ENCODE assay signal across 38 cellular contexts in the genomic region with DNA sequence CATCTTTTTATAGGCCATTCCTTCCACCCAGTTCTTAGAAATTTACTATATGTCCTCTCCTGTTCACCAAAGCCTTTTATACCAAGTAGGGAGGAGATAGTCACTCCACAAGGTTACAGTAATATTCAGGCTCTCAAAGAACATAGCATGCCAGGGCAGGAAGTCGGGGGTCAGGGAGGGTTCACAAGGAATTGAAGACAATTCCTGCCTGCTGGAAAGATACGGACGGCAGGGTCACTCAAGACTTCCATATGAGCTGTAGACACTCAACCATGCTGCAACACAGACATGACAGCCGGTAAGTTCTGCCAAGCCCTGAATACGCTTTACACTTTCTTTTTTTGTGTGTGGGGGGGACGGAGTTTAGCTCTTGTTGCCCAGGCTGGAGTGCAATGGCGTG. TPM values are rescaled to one million over a fixed set of nuclear protein-coding genes. Genes with fewer than 3 reads are reported as not detected.
"Had no signal": no experiment of that assay in that cellular context is flagged by ENCODE, and none has a peak within 500 bp of the region (broad histone marks: within the 10 kb centered on the region; RNA-seq: fewer than 3 reads in every experiment).

No MANE protein-coding gene starts in this region.

- H3K27ac ChIP-seq: ascending aorta, breast epithelium, cardiac muscle cell, colonic mucosa, dorsolateral prefrontal cortex, foreskin keratinocyte, gastrocnemius medialis, heart left ventricle, WERI-Rb-1 had no signal

- H3K4me3 Mint-ChIP-seq: activated B cell treated with CpG ODN at 0.5 μM for 24 hours; activated CD4-positive, alpha-beta memory T cell treated with anti-CD3 and anti-CD28 coated beads for 36 hours; activated CD8-positive, alpha-beta memory T cell treated with anti-CD3 and anti-CD28 coated beads, Interleukin-2, amount 10 ng/mL, durations not matched to agents 7 days and 5 days; activated CD8-positive, alpha-beta T cell treated with anti-CD3 and anti-CD28 coated beads, Interleukin-2, amount 10 ng/mL, durations not matched to agents 7 days and 5 days; activated naive CD4-positive, alpha-beta T cell treated with anti-CD3 and anti-CD28 coated beads, Interleukin-2, amount 10 ng/mL, durations not matched to agents 7 days and 5 days; activated naive CD8-positive, alpha-beta T cell treated with anti-CD3 and anti-CD28 coated beads, Interleukin-2, amount 10 ng/mL, durations not matched to agents 7 days and 5 days; activated T-helper 1 cell treated with anti-CD3 and anti-CD28 coated beads, Interleukin-12 subunit alpha, Interleukin-12 subunit beta, Interleukin-2, Interleukin-4 antibody, amounts not matched to agents 30 ng/mL and 10 ng/mL and 1 ng/mL, durations not matched to agents 14 hours and 24 hours and 36 hours; brain; endodermal cell; T-helper 17 cell; T-helper 2 cell treated with Interferon-gamma antibody and Interleukin-4, amounts not matched to agents 5 μg/mL and 100 μg/mL, for 36 hours had no signal

- H3K36me3 ChIP-seq: ascending aorta, breast epithelium, cardiac muscle cell, colonic mucosa, gastrocnemius medialis, heart left ventricle, WERI-Rb-1 had no signal

- H3K4me1 ChIP-seq: ascending aorta, breast epithelium, colonic mucosa, foreskin keratinocyte, heart left ventricle had no signal

- ATAC-seq: activated CD4-positive, CD25-positive, alpha-beta regulatory T cell treated with anti-CD3 and anti-CD28 coated beads, Interleukin-2, amount 50 U/mL, for 24 hours; activated CD8-positive, alpha-beta memory T cell treated with anti-CD3 and anti-CD28 coated beads, Interleukin-2, amount 10 ng/mL, durations not matched to agents 7 days and 5 days; activated CD8-positive, alpha-beta T cell treated with anti-CD3 and anti-CD28 coated beads, Interleukin-2, amount 10 ng/mL, durations not matched to agents 7 days and 5 days; activated naive CD4-positive, alpha-beta T cell treated with anti-CD3 and anti-CD28 coated beads, Interleukin-2, amount 50 U/mL, for 72 hours; esophagus mucosa; foreskin keratinocyte; gastrocnemius medialis; heart left ventricle; T-helper 17 cell had no signal

- DNase-seq: activated B cell treated with CpG ODN at 0.5 μM for 24 hours; activated CD4-positive, alpha-beta memory T cell treated with anti-CD3 and anti-CD28 coated beads for 36 hours; activated CD4-positive, alpha-beta T cell treated with anti-CD3 and anti-CD28 coated beads for 48 hours; activated CD4-positive, alpha-beta T cell treated with anti-CD3 and anti-CD28 coated beads, Interleukin-2, amount 50 U/mL, for 1 hour; activated CD8-positive, alpha-beta memory T cell treated with anti-CD3 and anti-CD28 coated beads, Interleukin-2, amount 10 ng/mL, durations not matched to agents 7 days and 5 days; activated CD8-positive, alpha-beta memory T cell treated with anti-CD3 and anti-CD28 coated beads, Interleukin-2, amount 50 U/mL, for 4 hours; activated CD8-positive, alpha-beta T cell treated with anti-CD3 and anti-CD28 coated beads, Interleukin-2, amount 10 ng/mL, durations not matched to agents 7 days and 5 days; activated gamma-delta T cell; activated naive CD4-positive, alpha-beta T cell; activated naive CD4-positive, alpha-beta T cell treated with anti-CD3 and anti-CD28 coated beads, Interleukin-2, amount 10 ng/mL, durations not matched to agents 7 days and 5 days; activated naive CD8-positive, alpha-beta T cell treated with anti-CD3 and anti-CD28 coated beads, Interleukin-2, amount 10 ng/mL, durations not matched to agents 7 days and 5 days; activated T-cell treated with anti-CD3 and anti-CD28 coated beads, Interleukin-2, amount 50 U/mL, for 1 hour; activated T-cell treated with anti-CD3 and anti-CD28 coated beads, Interleukin-2, amount 50 U/mL, for 48 hours; central memory CD4-positive, alpha-beta T cell; cerebellar nuclear complex; colonic mucosa; dorsolateral prefrontal cortex; effector memory CD4-positive, alpha-beta T cell; foreskin keratinocyte; gastrocnemius medialis; glutamatergic neuron; T-helper 1 cell; T-helper 17 cell; T1000; WERI-Rb-1 had no signal

- H3K9me3 ChIP-seq: ascending aorta, breast epithelium, colonic mucosa, gastrocnemius medialis, heart left ventricle had no signal

- H3K27ac Mint-ChIP-seq: activated B cell treated with CpG ODN at 0.5 μM for 24 hours; activated CD4-positive, alpha-beta memory T cell treated with anti-CD3 and anti-CD28 coated beads for 36 hours; activated CD8-positive, alpha-beta memory T cell treated with anti-CD3 and anti-CD28 coated beads, Interleukin-2, amount 10 ng/mL, durations not matched to agents 7 days and 5 days; activated CD8-positive, alpha-beta T cell treated with anti-CD3 and anti-CD28 coated beads, Interleukin-2, amount 10 ng/mL, durations not matched to agents 7 days and 5 days; activated naive CD4-positive, alpha-beta T cell treated with anti-CD3 and anti-CD28 coated beads, Interleukin-2, amount 10 ng/mL, durations not matched to agents 7 days and 5 days; activated naive CD8-positive, alpha-beta T cell treated with anti-CD3 and anti-CD28 coated beads, Interleukin-2, amount 10 ng/mL, durations not matched to agents 7 days and 5 days; activated T-helper 1 cell treated with anti-CD3 and anti-CD28 coated beads, Interleukin-12 subunit alpha, Interleukin-12 subunit beta, Interleukin-2, Interleukin-4 antibody, amounts not matched to agents 30 ng/mL and 10 ng/mL and 1 ng/mL, durations not matched to agents 14 hours and 24 hours and 36 hours; endodermal cell; T-helper 17 cell; T-helper 2 cell treated with Interferon-gamma antibody and Interleukin-4, amounts not matched to agents 5 μg/mL and 100 μg/mL, for 36 hours had no signal

- H3K36me3 Mint-ChIP-seq: activated CD4-positive, alpha-beta memory T cell treated with anti-CD3 and anti-CD28 coated beads for 36 hours; activated CD8-positive, alpha-beta memory T cell treated with anti-CD3 and anti-CD28 coated beads, Interleukin-2, amount 10 ng/mL, durations not matched to agents 7 days and 5 days; activated naive CD4-positive, alpha-beta T cell treated with anti-CD3 and anti-CD28 coated beads, Interleukin-2, amount 10 ng/mL, durations not matched to agents 7 days and 5 days; activated naive CD4-positive, alpha-beta T cell treated with anti-CD3 and anti-CD28 coated beads, Interleukin-2, amount 50 U/mL, for 72 hours; activated naive CD8-positive, alpha-beta T cell treated with anti-CD3 and anti-CD28 coated beads, Interleukin-2, amount 10 ng/mL, durations not matched to agents 7 days and 5 days; brain had no signal

- H3K27me3 ChIP-seq: ascending aorta, breast epithelium, cardiac muscle cell, colonic mucosa, dorsolateral prefrontal cortex, foreskin keratinocyte, gastrocnemius medialis had no signal

- H3K4me3 ChIP-seq: ascending aorta, breast epithelium, cardiac muscle cell, colonic mucosa, dorsolateral prefrontal cortex, gastrocnemius medialis, heart left ventricle had no signal

- H3K9me3 Mint-ChIP-seq: activated B cell treated with CpG ODN at 0.5 μM for 24 hours; activated CD4-positive, alpha-beta memory T cell treated with anti-CD3 and anti-CD28 coated beads for 36 hours; activated naive CD4-positive, alpha-beta T cell treated with anti-CD3 and anti-CD28 coated beads, Interleukin-2, amount 10 ng/mL, durations not matched to agents 7 days and 5 days; activated naive CD4-positive, alpha-beta T cell treated with anti-CD3 and anti-CD28 coated beads, Interleukin-2, amount 50 U/mL, for 72 hours; activated naive CD8-positive, alpha-beta T cell treated with anti-CD3 and anti-CD28 coated beads, Interleukin-2, amount 10 ng/mL, durations not matched to agents 7 days and 5 days; activated T-helper 1 cell treated with anti-CD3 and anti-CD28 coated beads, Interleukin-12 subunit alpha, Interleukin-12 subunit beta, Interleukin-2, Interleukin-4 antibody, amounts not matched to agents 30 ng/mL and 10 ng/mL and 1 ng/mL, durations not matched to agents 14 hours and 24 hours and 36 hours; brain; endodermal cell; T-helper 2 cell treated with Interferon-gamma antibody and Interleukin-4, amounts not matched to agents 5 μg/mL and 100 μg/mL, for 36 hours had no signal

RNA-seq across cellular contexts. Expression of a gene that starts 0.7 kb away (rescaled TPM):
- total RNA-seq: activated B cell treated with CpG ODN at 0.5 μM for 24 hours; activated CD4-positive, alpha-beta memory T cell treated with anti-CD3 and anti-CD28 coated beads for 36 hours; activated CD8-positive, alpha-beta memory T cell treated with anti-CD3 and anti-CD28 coated beads for 36 hours; activated CD8-positive, alpha-beta memory T cell treated with anti-CD3 and anti-CD28 coated beads, Interleukin-2, amount 10 ng/mL, durations not matched to agents 7 days and 5 days; activated CD8-positive, alpha-beta T cell treated with anti-CD3 and anti-CD28 coated beads, Interleukin-2, amount 10 ng/mL, durations not matched to agents 7 days and 5 days; activated naive CD4-positive, alpha-beta T cell treated with anti-CD3 and anti-CD28 coated beads, Interleukin-2, amount 50 U/mL, for 72 hours; activated naive CD8-positive, alpha-beta T cell treated with anti-CD3 and anti-CD28 coated beads, Interleukin-2, amount 10 ng/mL, durations not matched to agents 7 days and 5 days; activated T-helper 1 cell treated with anti-CD3 and anti-CD28 coated beads, Interleukin-12 subunit alpha, Interleukin-12 subunit beta, Interleukin-2, Interleukin-4 antibody, amounts not matched to agents 30 ng/mL and 10 ng/mL and 1 ng/mL, durations not matched to agents 14 hours and 24 hours and 36 hours; ascending aorta; cardiac muscle cell; endodermal cell; epithelial cell of proximal tubule; esophagus mucosa; foreskin keratinocyte; gastrocnemius medialis; T-helper 17 cell had no signal
- polyA plus RNA-seq: cardiac muscle cell, foreskin keratinocyte, heart left ventricle had no signal

RNA-seq across cellular contexts. Expression of a gene that starts 11.9 kb away (rescaled TPM):
- total RNA-seq: activated B cell treated with CpG ODN at 0.5 μM for 24 hours had no signal
